1 cellular context compared by ENCODE assay signal in the genomic region with DNA sequence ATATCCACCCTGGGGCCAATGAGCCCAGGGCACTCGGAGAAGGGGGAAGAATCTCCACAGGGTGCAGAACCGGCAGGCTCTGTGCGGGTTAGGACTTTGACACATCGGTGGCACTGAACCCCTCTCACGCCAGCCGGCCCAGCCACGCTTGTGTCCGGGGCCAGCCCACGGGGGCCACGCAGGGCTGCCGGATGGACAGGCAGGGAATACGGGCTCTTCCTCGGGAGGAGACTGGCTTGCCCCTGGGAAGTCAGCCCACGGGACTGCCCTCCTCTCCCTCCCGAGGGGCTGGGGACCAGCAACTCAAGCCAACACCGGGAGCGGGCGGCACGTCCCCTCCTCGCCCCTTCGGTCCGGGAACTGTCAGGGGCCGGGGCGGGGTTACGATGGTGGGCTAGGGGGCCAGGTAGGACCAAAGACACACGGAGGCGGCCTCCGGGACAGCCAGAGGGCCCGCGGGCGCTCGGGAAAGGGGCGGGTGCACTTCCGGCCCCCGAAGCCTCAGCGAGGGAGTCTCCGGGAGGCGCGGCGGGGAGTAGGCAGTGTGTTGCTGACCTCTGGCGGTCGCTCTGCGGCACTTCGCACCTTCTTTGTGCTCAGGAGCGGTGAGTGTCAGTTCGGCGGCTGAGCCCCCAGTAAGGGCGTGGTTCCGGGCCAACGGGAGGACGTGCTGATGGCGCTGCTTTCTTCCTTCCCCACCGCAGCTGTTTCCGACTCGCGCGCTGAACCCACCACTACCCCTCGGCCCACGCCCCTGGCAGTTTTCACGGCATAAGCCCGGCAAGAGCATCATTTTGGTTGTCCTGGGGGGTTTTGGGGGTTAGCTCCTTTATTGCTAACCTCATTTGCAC.
TF ChIP-seq lines count a peak whose summit lies in the region.

No MANE protein-coding gene starts in this region.

TF ChIP-seq in K562, 482 proteins besides CTCF, POLR2A, EP300 and RAD21 (continued from another document and continues in another):
- 0 out of 2 replicates have a peak, but pooled peaks have one; percentile 63 for TF ChIP-seq RREB1 (CRISPR knock-in tag; IDR thresholded peaks at IDR 0.05)
- TF ChIP-seq MYNN (IDR thresholded peaks at IDR 0.05): peak; percentile 61; the same call in 1 of the 2 replicates
- TF ChIP-seq MYNN (CRISPR knock-in tag; IDR thresholded peaks at IDR 0.05): no peak
- 0 out of 2 replicates have a peak, but pooled peaks have one; percentile 29 for TF ChIP-seq DPF2 (IDR thresholded peaks at IDR 0.05)
- no peak for TF ChIP-seq ZNF282 (CRISPR knock-in tag; IDR thresholded peaks at IDR 0.05)
- peak; percentile 50; the same call in 1 of the 2 replicates for TF ChIP-seq ZNF24 (IDR thresholded peaks at IDR 0.05)
- TF ChIP-seq CBFA2T2 (conservative IDR thresholded peaks at IDR 0.05): no peak
- TF ChIP-seq NR2C2 (CRISPR knock-in tag; IDR thresholded peaks at IDR 0.05): 0 out of 2 replicates have a peak, but pooled peaks have one; percentile 36
- TF ChIP-seq NR2C2 (tag; IDR thresholded peaks at IDR 0.05): no peak
- TF ChIP-seq, protein P1, sequence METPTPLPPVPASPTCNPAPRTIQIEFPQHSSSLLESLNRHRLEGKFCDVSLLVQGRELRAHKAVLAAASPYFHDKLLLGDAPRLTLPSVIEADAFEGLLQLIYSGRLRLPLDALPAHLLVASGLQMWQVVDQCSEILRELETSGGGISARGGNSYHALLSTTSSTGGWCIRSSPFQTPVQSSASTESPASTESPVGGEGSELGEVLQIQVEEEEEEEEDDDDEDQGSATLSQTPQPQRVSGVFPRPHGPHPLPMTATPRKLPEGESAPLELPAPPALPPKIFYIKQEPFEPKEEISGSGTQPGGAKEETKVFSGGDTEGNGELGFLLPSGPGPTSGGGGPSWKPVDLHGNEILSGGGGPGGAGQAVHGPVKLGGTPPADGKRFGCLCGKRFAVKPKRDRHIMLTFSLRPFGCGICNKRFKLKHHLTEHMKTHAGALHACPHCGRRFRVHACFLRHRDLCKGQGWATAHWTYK (CRISPR knock-in tag; IDR thresholded peaks at IDR 0.05): no peak
- no peak for TF ChIP-seq SAFB2 (IDR thresholded peaks at IDR 0.05; ENCODE audit: borderline replicate concordance, low read depth, low read length, severe bottlenecking)
- peak; percentile 78 for TF ChIP-seq ELF1 (tag; IDR thresholded peaks at IDR 0.05)
- no peak for TF ChIP-seq HNRNPUL1 (IDR thresholded peaks at IDR 0.05; ENCODE audit: low read length)
- no peak for TF ChIP-seq PPARD (CRISPR knock-in tag; IDR thresholded peaks at IDR 0.05)
- peak in 1 of 3 experiments; percentile 70; a peak in 1 of 6 replicates for TF ChIP-seq ZBTB11 (CRISPR knock-in tag; IDR thresholded peaks at IDR 0.05)
- peak; percentile 70 for TF ChIP-seq RBFOX2 (IDR thresholded peaks at IDR 0.05; ENCODE audit: low read depth, low read length)
- TF ChIP-seq, protein P2, sequence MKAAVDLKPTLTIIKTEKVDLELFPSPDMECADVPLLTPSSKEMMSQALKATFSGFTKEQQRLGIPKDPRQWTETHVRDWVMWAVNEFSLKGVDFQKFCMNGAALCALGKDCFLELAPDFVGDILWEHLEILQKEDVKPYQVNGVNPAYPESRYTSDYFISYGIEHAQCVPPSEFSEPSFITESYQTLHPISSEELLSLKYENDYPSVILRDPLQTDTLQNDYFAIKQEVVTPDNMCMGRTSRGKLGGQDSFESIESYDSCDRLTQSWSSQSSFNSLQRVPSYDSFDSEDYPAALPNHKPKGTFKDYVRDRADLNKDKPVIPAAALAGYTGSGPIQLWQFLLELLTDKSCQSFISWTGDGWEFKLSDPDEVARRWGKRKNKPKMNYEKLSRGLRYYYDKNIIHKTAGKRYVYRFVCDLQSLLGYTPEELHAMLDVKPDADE (conservative IDR thresholded peaks at IDR 0.05; ENCODE audit: control insufficient read depth, low read depth, low read length): peak; percentile 54
- no peak for TF ChIP-seq KAT2B (IDR thresholded peaks at IDR 0.05; ENCODE audit: low read depth, low read length)
- TF ChIP-seq ZC3H4 (CRISPR knock-in tag; IDR thresholded peaks at IDR 0.05; ENCODE audit: borderline replicate concordance): no peak
- 0 out of 4 replicates have a peak, but pooled peaks of 1 of the 2 experiments have one; percentile 23 for TF ChIP-seq UBTF (IDR thresholded peaks at IDR 0.05; ENCODE audit: borderline replicate concordance in 1 of 2, low read depth in 2 of 2, low read length in 2 of 2)
- TF ChIP-seq KDM1A (IDR thresholded peaks at IDR 0.05): no peak
- TF ChIP-seq RFX1 (IDR thresholded peaks at IDR 0.05): no peak
- TF ChIP-seq NRF1 (conservative IDR thresholded peaks at IDR 0.05 in 1 of 2, IDR thresholded peaks at IDR 0.05 in 1 of 2): peak; percentile 46 to 50
- no peak for TF ChIP-seq FUS (optimal IDR thresholded peaks at IDR 0.05; ENCODE audit: low read depth, low read length)
- TF ChIP-seq GMEB1 (CRISPR knock-in tag; IDR thresholded peaks at IDR 0.05): no peak
- peak; percentile 63; the same call in 1 of the 2 replicates for TF ChIP-seq ESRRA (IDR thresholded peaks at IDR 0.05; ENCODE audit: borderline replicate concordance, low read depth)
- TF ChIP-seq MTF1 (CRISPR knock-in tag; IDR thresholded peaks at IDR 0.05; ENCODE audit: borderline replicate concordance): no peak
- TF ChIP-seq, protein P3, sequence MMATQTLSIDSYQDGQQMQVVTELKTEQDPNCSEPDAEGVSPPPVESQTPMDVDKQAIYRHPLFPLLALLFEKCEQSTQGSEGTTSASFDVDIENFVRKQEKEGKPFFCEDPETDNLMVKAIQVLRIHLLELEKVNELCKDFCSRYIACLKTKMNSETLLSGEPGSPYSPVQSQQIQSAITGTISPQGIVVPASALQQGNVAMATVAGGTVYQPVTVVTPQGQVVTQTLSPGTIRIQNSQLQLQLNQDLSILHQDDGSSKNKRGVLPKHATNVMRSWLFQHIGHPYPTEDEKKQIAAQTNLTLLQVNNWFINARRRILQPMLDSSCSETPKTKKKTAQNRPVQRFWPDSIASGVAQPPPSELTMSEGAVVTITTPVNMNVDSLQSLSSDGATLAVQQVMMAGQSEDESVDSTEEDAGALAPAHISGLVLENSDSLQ (IDR thresholded peaks at IDR 0.05): peak; percentile 52; the same call in 1 of the 2 replicates
- no peak for TF ChIP-seq IRF1 (CRISPR knock-in tag; IDR thresholded peaks at IDR 0.05; ENCODE audit: borderline replicate concordance)
- TF ChIP-seq, protein P4, sequence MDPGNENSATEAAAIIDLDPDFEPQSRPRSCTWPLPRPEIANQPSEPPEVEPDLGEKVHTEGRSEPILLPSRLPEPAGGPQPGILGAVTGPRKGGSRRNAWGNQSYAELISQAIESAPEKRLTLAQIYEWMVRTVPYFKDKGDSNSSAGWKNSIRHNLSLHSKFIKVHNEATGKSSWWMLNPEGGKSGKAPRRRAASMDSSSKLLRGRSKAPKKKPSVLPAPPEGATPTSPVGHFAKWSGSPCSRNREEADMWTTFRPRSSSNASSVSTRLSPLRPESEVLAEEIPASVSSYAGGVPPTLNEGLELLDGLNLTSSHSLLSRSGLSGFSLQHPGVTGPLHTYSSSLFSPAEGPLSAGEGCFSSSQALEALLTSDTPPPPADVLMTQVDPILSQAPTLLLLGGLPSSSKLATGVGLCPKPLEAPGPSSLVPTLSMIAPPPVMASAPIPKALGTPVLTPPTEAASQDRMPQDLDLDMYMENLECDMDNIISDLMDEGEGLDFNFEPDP (CRISPR knock-in tag; IDR thresholded peaks at IDR 0.05): no peak
- TF ChIP-seq RBM22 (IDR thresholded peaks at IDR 0.05; ENCODE audit: low read depth, low read length, poor library complexity, severe bottlenecking): peak; percentile 26
